ENCODE assay signal across 18 cellular contexts in the genomic region with DNA sequence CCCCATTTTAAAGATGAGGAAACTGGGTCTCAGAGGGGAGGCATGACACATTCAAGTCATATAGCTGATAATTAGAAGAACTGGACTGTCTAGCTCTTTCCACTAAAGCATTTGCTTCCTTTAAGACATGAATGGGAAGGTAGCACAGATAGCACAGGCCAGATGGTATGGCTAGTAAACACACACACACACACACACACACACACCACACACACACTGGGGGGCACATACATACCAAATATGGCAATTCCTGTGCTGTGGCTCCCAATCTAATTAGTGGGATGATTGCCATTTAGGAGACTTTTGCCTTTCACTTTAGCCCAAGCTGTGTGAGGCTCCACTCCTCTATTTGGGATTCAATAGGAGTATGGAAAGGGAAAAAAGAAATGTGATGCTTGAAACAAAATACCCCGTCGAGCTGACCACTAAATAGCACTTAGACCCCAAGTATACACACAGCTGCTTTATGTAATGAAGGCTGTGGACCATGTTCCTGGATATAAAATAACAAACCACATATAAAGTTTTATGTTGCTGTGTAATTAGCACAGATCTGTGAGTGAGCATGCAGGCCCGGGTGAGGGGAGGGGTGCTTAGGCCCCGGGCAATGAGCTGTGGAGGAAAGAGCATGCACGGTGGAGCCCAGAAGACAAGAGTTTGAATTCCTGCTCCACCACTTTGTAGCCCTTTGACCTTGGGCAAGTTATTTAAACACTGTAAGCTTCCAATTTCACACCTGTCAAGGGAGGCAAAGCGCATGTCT. TPM values are rescaled to one million over a fixed set of nuclear protein-coding genes. Genes with fewer than 3 reads are reported as not detected.
DNase-seq lines count a peak whose midpoint lies in the region; TF ChIP-seq lines count a peak whose summit lies in the region.
"Had no signal": no experiment of that assay in that cellular context is flagged by ENCODE, and none has a peak within 500 bp of the region (broad histone marks: within the 10 kb centered on the region; RNA-seq: fewer than 3 reads in every experiment).

No MANE protein-coding gene starts in this region.

- no peaks in the 10 kb centered on the region for H3K4me1 ChIP-seq in effector memory CD4-positive, alpha-beta T cell (ENCODE audit: control insufficient read depth, insufficient read depth, low read length, poor library complexity, severe bottlenecking)

- no peaks in the 10 kb centered on the region for H3K9me3 ChIP-seq in WERI-Rb-1 (ENCODE audit: severe bottlenecking)
- H3K9me3 ChIP-seq in effector memory CD4-positive, alpha-beta T cell (ENCODE audit: control insufficient read depth, low read length) = no peaks in the 10 kb centered on the region
- H3K9me3 ChIP-seq: right atrium auricular region, tibial nerve had no signal

- H3K4me3 ChIP-seq in WERI-Rb-1 (ENCODE audit: low read depth, low read length) = no peak overlapping the region
- no peak overlapping the region for H3K4me3 ChIP-seq in effector memory CD4-positive, alpha-beta T cell (ENCODE audit: insufficient read depth, low read depth, low read length, poor library complexity, severe bottlenecking)
- H3K4me3 ChIP-seq: right atrium auricular region, SK-N-MC, tibial nerve had no signal

- H3K27ac ChIP-seq in WERI-Rb-1 = no peak overlapping the region
- no peak overlapping the region for H3K27ac ChIP-seq in effector memory CD4-positive, alpha-beta T cell (ENCODE audit: insufficient read depth, low read length, poor library complexity, severe bottlenecking)
- H3K27ac ChIP-seq: SK-N-MC, tibial nerve had no signal

- DNase-seq in DMS79 (lab: John Stamatoyannopoulos, UW) (peak; percentile 76), NCI-H1694 treated with DMSO at 0.1 percent for 48 hours (lab: John Stamatoyannopoulos, UW) (peak; percentile 79), NCI-H748 treated with DMSO at 0.1 percent for 48 hours (lab: John Stamatoyannopoulos, UW) (peak; percentile 84), kidney tubule cell (ENCODE audit: low spot score) (peak; percentile 66), WERI-Rb-1 (no peak), NCI-H446 (lab: John Stamatoyannopoulos, UW) (no peak), HT-29 (ENCODE audit: low spot score) (no peak)
- DNase-seq in effector memory CD4-positive, alpha-beta T cell = no peak
- DNase-seq: activated CD4-positive, alpha-beta memory T cell treated with anti-CD3 and anti-CD28 coated beads for 36 hours; cortex of kidney; hippocampal formation; stimulated activated CD4-positive, alpha-beta T cell treated with anti-CD3 and anti-CD28 coated beads, Interleukin-4, amount 100 ng/mL, for 1 hour had no signal

- H3K27me3 ChIP-seq in WERI-Rb-1 (ENCODE audit: insufficient read depth, low read depth, severe bottlenecking) = no peaks in the 10 kb centered on the region
- no peaks in the 10 kb centered on the region for H3K27me3 ChIP-seq in effector memory CD4-positive, alpha-beta T cell (replicated peaks; ENCODE audit: control insufficient read depth, insufficient read depth, low read length, poor library complexity, severe bottlenecking)
- H3K27me3 ChIP-seq: right atrium auricular region had no signal

- H3K36me3 ChIP-seq in WERI-Rb-1 = no peaks in the 10 kb centered on the region
- H3K36me3 ChIP-seq in effector memory CD4-positive, alpha-beta T cell (ENCODE audit: control insufficient read depth, insufficient read depth, low read length) = no peaks in the 10 kb centered on the region
- H3K36me3 ChIP-seq: right atrium auricular region, tibial nerve had no signal

- TF ChIP-seq CTCF in WERI-Rb-1 (IDR thresholded peaks at IDR 0.05; ENCODE audit: low read depth, low read length) = no peak

RNA-seq across cellular contexts. Expression of gene TRABD2B, which starts 6.7 kb away (rescaled TPM):
- 0.05 TPM in 1 of 2 replicates, not detected in the other for total RNA-seq in HT-29 (2014; rRNA removed; shearing (Covaris generic))
- total RNA-seq: activated CD4-positive, alpha-beta memory T cell treated with anti-CD3 and anti-CD28 coated beads for 36 hours; activated T-helper 17 cell treated with anti-CD3 and anti-CD28 coated beads, Interleukin-2, amount 50 U/mL, for 72 hours; M059J; natural killer cell treated with Interleukin-12 subunit alpha and Interleukin-12 subunit beta and Interleukin-15 and Interleukin-18, amount 100 ng/mL, for 72 hours had no signal

Comparison
In these comparisons a context has a peak if more than half of its experiments do, and no peak if none do; other contexts are left out.
1. DNase-seq: peak in DMS79 (single experiment), NCI-H1694 treated with DMSO at 0.1 percent for 48 hours (single experiment), NCI-H748 treated with DMSO at 0.1 percent for 48 hours (single experiment) and kidney tubule cell (single experiment); none in WERI-Rb-1 (single experiment), NCI-H446 (0 of 2), effector memory CD4-positive, alpha-beta T cell (0 of 3) and HT-29 (single experiment).